ENCODE assay signal across 1 cellular context in the genomic region with DNA sequence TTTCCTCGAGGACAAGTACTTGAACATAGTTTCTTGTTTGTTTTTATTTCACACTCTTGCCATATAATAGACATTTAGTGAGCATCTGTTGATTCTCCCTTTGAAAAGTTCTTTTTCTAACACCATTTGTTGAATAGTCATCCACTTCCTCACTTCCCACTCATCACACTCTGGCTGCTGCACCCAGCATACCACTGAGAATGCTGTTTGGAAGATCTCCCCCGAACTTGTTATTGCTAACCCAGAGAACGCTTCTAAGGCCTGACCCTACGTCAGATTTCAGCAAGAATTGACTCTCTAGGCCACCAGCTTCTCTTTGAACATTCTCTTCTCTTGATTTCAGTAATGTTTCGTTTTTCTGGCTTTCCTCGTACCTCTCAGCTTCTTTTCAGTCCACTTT.
TF ChIP-seq lines count a peak whose summit lies in the region.

No MANE protein-coding gene starts in this region.

TF ChIP-seq in SK-N-SH, 30 proteins besides CTCF, POLR2A, EP300 and RAD21 (continued from another document):
- TF ChIP-seq, protein P1, sequence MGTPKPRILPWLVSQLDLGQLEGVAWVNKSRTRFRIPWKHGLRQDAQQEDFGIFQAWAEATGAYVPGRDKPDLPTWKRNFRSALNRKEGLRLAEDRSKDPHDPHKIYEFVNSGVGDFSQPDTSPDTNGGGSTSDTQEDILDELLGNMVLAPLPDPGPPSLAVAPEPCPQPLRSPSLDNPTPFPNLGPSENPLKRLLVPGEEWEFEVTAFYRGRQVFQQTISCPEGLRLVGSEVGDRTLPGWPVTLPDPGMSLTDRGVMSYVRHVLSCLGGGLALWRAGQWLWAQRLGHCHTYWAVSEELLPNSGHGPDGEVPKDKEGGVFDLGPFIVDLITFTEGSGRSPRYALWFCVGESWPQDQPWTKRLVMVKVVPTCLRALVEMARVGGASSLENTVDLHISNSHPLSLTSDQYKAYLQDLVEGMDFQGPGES (IDR thresholded peaks at IDR 0.05; ENCODE audit: low read depth, low read length): no peak
- TF ChIP-seq GATA2 (CRISPR knock-in tag; IDR thresholded peaks at IDR 0.05): no peak
TF ChIP-seq in SK-N-SH: peak in this region for 1.
